Comparison of ENCODE assay signal across 9 cellular contexts in genomic region chr9:99807276-99807852, GRCh38. TPM values are rescaled to one million over a fixed set of nuclear protein-coding genes. Genes with fewer than 3 reads are reported as not detected.
A peak's percentile ranks its signal among the peaks of the same experiment; 100 is the strongest.
DNase-seq lines count a peak whose midpoint lies in the region; ATAC-seq and TF ChIP-seq lines count a peak whose summit lies in the region.
"Had no signal": no experiment of that assay in that cellular context is flagged by ENCODE, and none has a peak within 500 bp of the region (broad histone marks: within the 10 kb centered on the region; RNA-seq: fewer than 3 reads in every experiment).

No MANE protein-coding gene starts in this region.

- H3K9me3 Mint-ChIP-seq in Calu3 (ENCODE audit: low read depth, unreplicated experiment) = no peaks in the 10 kb centered on the region
- no peaks in the 10 kb centered on the region for H3K9me3 Mint-ChIP-seq in T-helper 2 cell treated with Interferon-gamma antibody and Interleukin-4, amounts not matched to agents 5 μg/mL and 100 μg/mL, for 36 hours
- H3K9me3 Mint-ChIP-seq: T-helper 1 cell treated with Interleukin-12 subunit alpha and Interleukin-12 subunit beta and Interleukin-4 antibody, amounts not matched to agents 30 μg/mL and 1 μg/mL, for 36 hours had no signal

- H3K36me3 Mint-ChIP-seq in Calu3 (ENCODE audit: insufficient read depth, unreplicated experiment) = no peaks in the 10 kb centered on the region
- no peaks in the 10 kb centered on the region for H3K36me3 Mint-ChIP-seq in T-helper 2 cell treated with Interferon-gamma antibody and Interleukin-4, amounts not matched to agents 5 μg/mL and 100 μg/mL, for 36 hours (ENCODE audit: low read depth)

- in situ Hi-C loops in mammary epithelial cell (cut with MboI; ENCODE audit: low sequenced_read_pairs in 2 of 2) = loop anchor here in 1 of 2 donors (10.0 to 25.0 kb wide), 5 partner anchors 63 to 780 kb away; partner anchors contain the start of genes CAVIN4 and STX17

- no peaks in the 10 kb centered on the region for H4K20me1 ChIP-seq in mammary epithelial cell (ENCODE audit: insufficient read depth, low read length)

- no peaks in the 10 kb centered on the region for H3K27me3 Mint-ChIP-seq in Calu3 (ENCODE audit: unreplicated experiment)
- peaks cover 5% of the 10 kb centered on the region for H3K27me3 Mint-ChIP-seq in T-helper 2 cell treated with Interferon-gamma antibody and Interleukin-4, amounts not matched to agents 5 μg/mL and 100 μg/mL, for 36 hours (ENCODE audit: low read depth)

- WGBS in mammary epithelial cell (ENCODE audit: low coverage, missing lambda C conversion rate) = 25% methylated on average over 4 of the region's 4 CpGs

- intact Hi-C loops in Calu3 (cut with micrococcal nuclease; ENCODE audit: unreplicated experiment) (loop anchor here (5.0 to 10.0 kb wide), 4 partner anchors 205 to 543 kb away; no protein-coding TSS in a partner anchor), mammary epithelial cell (cut with micrococcal nuclease) (loop anchor here (1.0 to 5.0 kb wide), 6 partner anchors 12 to 790 kb away; partner anchors contain the start of gene STX17)

- peaks cover 4% of the 10 kb centered on the region for H3K4me1 ChIP-seq in mammary epithelial cell (ENCODE audit: insufficient read depth, low read length)

- no peaks in the 10 kb centered on the region for H3K9me3 ChIP-seq in mammary epithelial cell (replicated peaks; ENCODE audit: insufficient read depth, low read length)

- peak; percentile 68 for ATAC-seq in GM21529 (IDR thresholded peaks at IDR 0.05; ENCODE audit: unreplicated experiment)

- H3K4me2 ChIP-seq in mammary epithelial cell (ENCODE audit: insufficient read depth, low read depth, low read length) = peak overlapping the region; percentile 21

- TF ChIP-seq CTCF in Calu3 (IDR thresholded peaks at IDR 0.05; ENCODE audit: unreplicated experiment) = peak; percentile 66
- peak; percentile 71 to 78 for TF ChIP-seq CTCF in mammary epithelial cell (conservative IDR thresholded peaks at IDR 0.05 in 1 of 2, IDR thresholded peaks at IDR 0.05 in 1 of 2; ENCODE audit: extremely low read depth in 1 of 2, insufficient read depth in 1 of 2, low read depth in 1 of 2, low read length in 2 of 2)

- no peak overlapping the region for H3K4me3 ChIP-seq in mammary epithelial cell (replicated peaks in 1 of 3; ENCODE audit: insufficient read depth in 1 of 3, low read depth in 2 of 3, low read length in 3 of 3)

- no peak overlapping the region for H3K9ac ChIP-seq in mammary epithelial cell (ENCODE audit: insufficient read depth, low read length)

- DNase-seq in Calu3 (peak; percentile 67), NCI-H1092 (lab: John Stamatoyannopoulos, UW) (peak; percentile 24), mammary epithelial cell (peak; percentile 63), kidney glomerular epithelial cell (lab: John Stamatoyannopoulos, UW) (peak; percentile 61), T1000 (lab: John Stamatoyannopoulos, UW) (no peak)
- DNase-seq in T-helper 2 cell treated with Interferon-gamma antibody and Interleukin-4, amounts not matched to agents 5 μg/mL and 100 μg/mL, for 36 hours (ENCODE audit: low spot score) = peak; percentile 37
- DNase-seq in stimulated activated CD4-positive, alpha-beta T cell treated with anti-CD3 and anti-CD28 coated beads, Interleukin-4, amount 100 ng/mL, for 48 hours (ENCODE audit: low read depth in 2 of 2) = peak; percentile 47 to 50

- no peak overlapping the region for H3K4me3 Mint-ChIP-seq in Calu3 (ENCODE audit: low read depth, unreplicated experiment)
- H3K4me3 Mint-ChIP-seq in T-helper 2 cell treated with Interferon-gamma antibody and Interleukin-4, amounts not matched to agents 5 μg/mL and 100 μg/mL, for 36 hours = no peak overlapping the region
- H3K4me3 Mint-ChIP-seq: T-helper 1 cell treated with Interleukin-12 subunit alpha and Interleukin-12 subunit beta and Interleukin-4 antibody, amounts not matched to agents 30 μg/mL and 1 μg/mL, for 36 hours had no signal

- H3K27me3 ChIP-seq in mammary epithelial cell (ENCODE audit: insufficient read depth, low read length) = no peaks in the 10 kb centered on the region

- H3K4me1 Mint-ChIP-seq in Calu3 (ENCODE audit: low read depth, unreplicated experiment) = peaks cover 17% of the 10 kb centered on the region
- H3K4me1 Mint-ChIP-seq in T-helper 2 cell treated with Interferon-gamma antibody and Interleukin-4, amounts not matched to agents 5 μg/mL and 100 μg/mL, for 36 hours (ENCODE audit: low read depth) = peaks cover 25% of the 10 kb centered on the region

- H3K36me3 ChIP-seq in mammary epithelial cell (ENCODE audit: insufficient read depth, low read length) = no peaks in the 10 kb centered on the region

- CTCF ChIA-PET in Calu3 (lab: Charles Lee) (no interaction called here), mammary epithelial cell (lab: Charles Lee; ENCODE audit: low non-redundant PET) (no interaction called here)

- no peak overlapping the region for H3K27ac Mint-ChIP-seq in Calu3 (ENCODE audit: unreplicated experiment)
- peak overlapping the region; percentile 1 for H3K27ac Mint-ChIP-seq in T-helper 2 cell treated with Interferon-gamma antibody and Interleukin-4, amounts not matched to agents 5 μg/mL and 100 μg/mL, for 36 hours
- H3K27ac Mint-ChIP-seq: T-helper 1 cell treated with Interleukin-12 subunit alpha and Interleukin-12 subunit beta and Interleukin-4 antibody, amounts not matched to agents 30 μg/mL and 1 μg/mL, for 36 hours had no signal

- no peak overlapping the region for H2AFZ ChIP-seq in mammary epithelial cell (ENCODE audit: low read depth, low read length)

- H3K79me2 ChIP-seq in mammary epithelial cell (ENCODE audit: insufficient read depth, low read length) = no peaks in the 10 kb centered on the region

- H3K27ac ChIP-seq in mammary epithelial cell (ENCODE audit: insufficient read depth, low read depth, low read length) = no peak overlapping the region

- no TSS peak for BruUV-seq in Calu3 (replicated peaks; lab: Mats Ljungman, UMichigan)
- BruUV-seq in mammary epithelial cell (replicated peaks; lab: Mats Ljungman, UMichigan) = no TSS peak

- dilution Hi-C loops in mammary epithelial cell (cut with HindIII; ENCODE audit: low sequenced_read_pairs) = no loop called here

RNA-seq across cellular contexts. Expression of gene NR4A3, which starts 14.3 kb away (rescaled TPM):
- 0.21 and 0.66 TPM in 2 replicates for total RNA-seq in Calu3 (2022)
- under 1 TPM; under 0.01 to 0.09 TPM for total RNA-seq in mammary epithelial cell
- 0.03 TPM for polyA plus RNA-seq in mammary epithelial cell
- polyA minus RNA-seq in mammary epithelial cell = not detected
